ENCODE assay signal across 1 cellular context in the genomic region with DNA sequence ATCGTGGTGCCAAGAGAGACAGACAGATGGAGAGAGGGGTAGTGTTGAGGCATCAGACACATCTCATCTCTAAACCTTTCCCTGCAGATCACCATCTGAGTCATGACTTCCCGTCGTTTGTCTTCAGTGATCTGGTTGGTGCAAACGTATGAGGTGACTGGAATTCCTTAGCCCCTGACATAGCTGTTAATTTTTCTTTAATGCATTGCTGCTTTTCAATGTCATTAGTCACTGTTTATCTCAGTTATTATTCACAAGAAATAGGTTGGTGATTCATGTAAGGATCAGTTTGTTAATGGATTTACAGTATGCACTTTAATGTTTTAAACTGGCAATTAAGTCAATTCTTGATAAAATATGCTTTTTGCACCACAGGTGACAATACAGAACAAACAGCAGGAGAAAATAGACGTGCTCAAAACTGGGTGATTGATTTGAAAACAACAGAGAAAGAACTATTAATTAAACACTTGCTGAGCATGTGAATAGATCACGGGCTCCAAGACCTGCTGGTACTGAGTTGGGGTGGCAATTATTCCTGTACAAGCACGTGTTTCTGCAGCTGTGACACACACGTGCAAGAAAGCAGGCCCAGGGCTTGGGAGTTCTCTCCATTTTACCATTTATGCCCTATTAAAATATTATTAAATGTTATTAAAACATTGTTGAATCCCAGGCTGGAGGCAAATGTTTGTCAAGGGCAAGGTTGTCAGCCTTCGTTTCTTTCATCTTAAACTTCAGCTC.
TF ChIP-seq lines count a peak whose summit lies in the region.

No MANE protein-coding gene starts in this region.

TF ChIP-seq in WTC11, 78 proteins besides CTCF, POLR2A, EP300 and RAD21 (continued from another document):
- TF ChIP-seq HMGA2 (CRISPR knock-in tag; IDR thresholded peaks at IDR 0.05) (no peak), MAX (CRISPR knock-in tag; IDR thresholded peaks at IDR 0.05) (no peak), CREM (CRISPR knock-in tag; IDR thresholded peaks at IDR 0.05) (no peak), ZNF671 (CRISPR knock-in tag; IDR thresholded peaks at IDR 0.05) (no peak), E2F1 (CRISPR knock-in tag; IDR thresholded peaks at IDR 0.05) (no peak), ZNF423 (CRISPR knock-in tag; IDR thresholded peaks at IDR 0.05) (no peak), TEAD1 (CRISPR knock-in tag; IDR thresholded peaks at IDR 0.05) (no peak), SMAD4 (CRISPR knock-in tag; IDR thresholded peaks at IDR 0.05) (no peak)
- TF ChIP-seq, protein P1, sequence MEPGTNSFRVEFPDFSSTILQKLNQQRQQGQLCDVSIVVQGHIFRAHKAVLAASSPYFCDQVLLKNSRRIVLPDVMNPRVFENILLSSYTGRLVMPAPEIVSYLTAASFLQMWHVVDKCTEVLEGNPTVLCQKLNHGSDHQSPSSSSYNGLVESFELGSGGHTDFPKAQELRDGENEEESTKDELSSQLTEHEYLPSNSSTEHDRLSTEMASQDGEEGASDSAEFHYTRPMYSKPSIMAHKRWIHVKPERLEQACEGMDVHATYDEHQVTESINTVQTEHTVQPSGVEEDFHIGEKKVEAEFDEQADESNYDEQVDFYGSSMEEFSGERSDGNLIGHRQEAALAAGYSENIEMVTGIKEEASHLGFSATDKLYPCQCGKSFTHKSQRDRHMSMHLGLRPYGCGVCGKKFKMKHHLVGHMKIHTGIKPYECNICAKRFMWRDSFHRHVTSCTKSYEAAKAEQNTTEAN (CRISPR knock-in tag; IDR thresholded peaks at IDR 0.05), result no peak
- TF ChIP-seq, protein P2, sequence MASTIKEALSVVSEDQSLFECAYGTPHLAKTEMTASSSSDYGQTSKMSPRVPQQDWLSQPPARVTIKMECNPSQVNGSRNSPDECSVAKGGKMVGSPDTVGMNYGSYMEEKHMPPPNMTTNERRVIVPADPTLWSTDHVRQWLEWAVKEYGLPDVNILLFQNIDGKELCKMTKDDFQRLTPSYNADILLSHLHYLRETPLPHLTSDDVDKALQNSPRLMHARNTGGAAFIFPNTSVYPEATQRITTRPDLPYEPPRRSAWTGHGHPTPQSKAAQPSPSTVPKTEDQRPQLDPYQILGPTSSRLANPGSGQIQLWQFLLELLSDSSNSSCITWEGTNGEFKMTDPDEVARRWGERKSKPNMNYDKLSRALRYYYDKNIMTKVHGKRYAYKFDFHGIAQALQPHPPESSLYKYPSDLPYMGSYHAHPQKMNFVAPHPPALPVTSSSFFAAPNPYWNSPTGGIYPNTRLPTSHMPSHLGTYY (CRISPR knock-in tag; IDR thresholded peaks at IDR 0.05), result no peak
TF ChIP-seq in WTC11: peak in this region for 0.
